10 cellular contexts compared by ENCODE assay signal in genomic region chr1:36793452-36793851, GRCh38.
"Had no signal": no experiment of that assay in that cellular context is flagged by ENCODE, and none has a peak within 500 bp of the region (broad histone marks: within the 10 kb centered on the region; RNA-seq: fewer than 3 reads in every experiment).

No MANE protein-coding gene starts in this region.

- H3K4me1 ChIP-seq: HAP-1 had no signal

- H3K9me3 ChIP-seq: HAP-1 had no signal

- H3K4me2 ChIP-seq: GM23338 had no signal

- H2AFZ ChIP-seq: GM23248, GM23338 had no signal

- H3K9ac ChIP-seq: GM23248 had no signal

- ATAC-seq: GM23338, HCT116 had no signal

- H3K27ac ChIP-seq: GM23248 had no signal

- FAIRE-seq: H54 had no signal

- DNase-seq: GM23248, GOT3, H7, H9, HCEC 1CT, HFFc6 had no signal

- H3K4me3 ChIP-seq: GM23248, GM23338, HAP-1 had no signal

- H3K36me3 ChIP-seq: HAP-1 had no signal
